Comparison of ENCODE assay signal across 8 cellular contexts in the genomic region with DNA sequence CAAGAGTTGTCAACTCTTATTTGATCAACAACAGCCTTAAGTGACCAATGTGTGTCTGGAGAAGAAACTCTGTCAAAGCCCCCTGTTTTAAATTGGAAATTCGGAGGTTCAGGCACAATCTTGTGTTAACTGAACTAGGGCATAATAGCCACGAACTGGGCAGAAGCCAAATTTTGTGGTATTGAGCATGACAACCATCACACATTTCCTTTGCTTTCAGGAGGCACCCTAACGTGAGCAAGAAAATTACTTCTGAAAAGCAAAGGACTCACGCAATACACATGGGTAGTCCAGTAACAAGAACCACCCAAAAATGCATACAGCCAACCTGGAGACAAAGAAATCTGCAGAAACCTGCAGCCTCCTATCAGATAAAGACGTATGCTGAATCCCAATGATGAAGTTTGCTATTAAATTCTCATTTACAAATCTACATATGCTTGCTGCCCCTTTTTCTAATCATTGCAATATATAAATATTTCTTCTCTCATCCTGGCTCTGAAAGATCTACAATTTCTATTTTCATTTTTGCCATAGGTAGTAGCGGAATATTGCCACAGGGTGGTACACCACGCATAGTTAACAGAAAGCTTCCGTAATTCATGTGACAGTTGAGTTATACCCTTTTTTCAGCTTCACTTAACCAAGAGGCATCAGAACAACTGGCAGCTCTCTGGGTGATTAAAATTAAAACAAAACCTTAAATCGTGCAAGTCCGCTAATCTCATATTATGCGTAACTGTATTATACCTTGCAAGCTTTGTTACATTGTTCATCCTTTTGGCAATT.
A peak's percentile ranks its signal among the peaks of the same experiment; 100 is the strongest.
DNase-seq lines count a peak whose midpoint lies in the region; ATAC-seq and TF ChIP-seq lines count a peak whose summit lies in the region.

No MANE protein-coding gene starts in this region.

- ATAC-seq in GM19397 (IDR thresholded peaks at IDR 0.05; ENCODE audit: unreplicated experiment) (peak; percentile 65), GM18873 (IDR thresholded peaks at IDR 0.05; ENCODE audit: low FRiP score, unreplicated experiment) (no peak), HG03139 (IDR thresholded peaks at IDR 0.05; ENCODE audit: unreplicated experiment) (no peak)

- in situ Hi-C loops in astrocyte of the cerebellum (cut with HindIII; ENCODE audit: low sequenced_read_pairs), result no loop called here

- TF ChIP-seq CTCF in BE2C (IDR thresholded peaks at IDR 0.05; ENCODE audit: low read depth, low read length) (peak; percentile 66), astrocyte of the cerebellum (IDR thresholded peaks at IDR 0.05; ENCODE audit: low read depth, low read length, missing control alignments) (peak; percentile 71)

- DNase-seq in BE2C (peak; percentile 10), NCI-H1694 (lab: John Stamatoyannopoulos, UW) (peak; percentile 87), astrocyte of the cerebellum (ENCODE audit: low read depth) (peak; percentile 34), middle frontal gyrus (ENCODE audit: extremely low spot score, low spot score) (peak; percentile 60)
- no peak for DNase-seq in activated effector memory CD4-positive, alpha-beta T cell treated with Interleukin-2 at 50 U/mL for 16 hours

- H3K9me3 ChIP-seq in BE2C, result no peaks in the 10 kb centered on the region

- no peaks in the 10 kb centered on the region for H3K27me3 ChIP-seq in BE2C

- no peaks in the 10 kb centered on the region for H3K36me3 ChIP-seq in BE2C

- H3K4me3 ChIP-seq in BE2C (ENCODE audit: low read depth, low read length), result no peak overlapping the region
- peak overlapping the region; percentile 11 for H3K4me3 ChIP-seq in astrocyte of the cerebellum (ENCODE audit: low read depth, low read length)

- no peaks in the 10 kb centered on the region; the same call in 1 of the 2 replicates for H3K4me1 ChIP-seq in BE2C
